ENCODE assay signal across 8 cellular contexts in the genomic region with DNA sequence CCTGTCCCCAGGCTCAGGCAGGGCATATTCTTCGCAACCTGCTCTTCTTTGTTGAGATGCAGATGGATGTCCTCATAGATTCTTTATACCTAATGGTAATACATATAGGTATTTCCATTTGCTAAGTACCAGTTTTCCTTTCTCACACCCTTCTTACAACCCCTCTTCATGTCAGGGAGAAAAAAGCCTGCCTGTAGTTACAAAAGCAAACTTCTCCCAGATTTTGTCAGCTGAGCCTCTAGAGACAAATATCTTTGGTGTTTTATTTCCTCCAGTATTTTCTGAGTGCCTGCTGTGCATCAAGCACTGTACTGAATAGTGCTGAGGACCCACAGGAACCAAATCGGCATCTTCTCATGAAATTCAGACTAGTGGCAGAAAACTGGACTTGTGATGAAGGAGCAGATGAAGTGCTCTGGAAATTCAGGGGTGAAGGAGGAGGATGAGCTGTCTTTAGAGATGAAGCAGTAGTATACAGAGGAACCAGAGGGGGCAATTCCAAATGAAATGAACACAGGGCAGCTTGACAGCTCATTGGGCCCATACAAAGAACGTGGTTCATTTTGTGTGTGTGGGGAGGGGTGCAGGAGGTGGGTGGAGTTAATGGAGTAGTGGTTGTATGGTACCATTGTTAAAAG. TPM values are rescaled to one million over a fixed set of nuclear protein-coding genes. Genes with fewer than 3 reads are reported as not detected.
A peak's percentile ranks its signal among the peaks of the same experiment; 100 is the strongest.
DNase-seq lines count a peak whose midpoint lies in the region; ATAC-seq and TF ChIP-seq lines count a peak whose summit lies in the region.

No MANE protein-coding gene starts in this region.

- peak; percentile 34 for TF ChIP-seq POLR2A in erythroblast (IDR thresholded peaks at IDR 0.05; ENCODE audit: low read length)

- in situ Hi-C loops in G401 (cut with HindIII; ENCODE audit: low sequenced_read_pairs): no loop called here

- no peak for ATAC-seq in HG02852 (IDR thresholded peaks at IDR 0.05; ENCODE audit: unreplicated experiment)

- peak overlapping the region; percentile 65 for H3K4me3 ChIP-seq in skeletal muscle cell (ENCODE audit: low read depth, low read length)

- DNase-seq in NCI-H2107 treated with DMSO at 0.1 percent for 48 hours (lab: John Stamatoyannopoulos, UW; ENCODE audit: unreplicated experiment): peak; percentile 66
- no peak for DNase-seq in NCI-H2107 (lab: John Stamatoyannopoulos, UW)
- DNase-seq in RKO (ENCODE audit: low spot score): peak; percentile 62
- DNase-seq in erythroblast (lab: John Stamatoyannopoulos, UW): peak in 1 of 2 experiments; percentile 63
- no peak for DNase-seq in skeletal muscle cell (ENCODE audit: low read depth)
- no peak for DNase-seq in amygdala (lab: John Stamatoyannopoulos, UW)
- DNase-seq in G401 (ENCODE audit: low spot score): no peak

RNA-seq across cellular contexts. Expression of a gene that starts 33.4 kb away (rescaled TPM):
- 51.9 and 70.1 TPM in 2 replicates for total RNA-seq in G401 (2014; rRNA removed; shearing (Covaris generic))

Comparison
In these comparisons a context has a peak if more than half of its experiments do, and no peak if none do; other contexts are left out.
1. DNase-seq: peak in NCI-H2107 treated with DMSO at 0.1 percent for 48 hours (single experiment) and RKO (single experiment); none in NCI-H2107 (single experiment), skeletal muscle cell (single experiment), amygdala (0 of 56) and G401 (single experiment).